ENCODE assay signal across 28 cellular contexts in genomic region chrX:115518113-115518512, GRCh38.
"Had no signal": no experiment of that assay in that cellular context is flagged by ENCODE, and none has a peak within 500 bp of the region (broad histone marks: within the 10 kb centered on the region; RNA-seq: fewer than 3 reads in every experiment).

No MANE protein-coding gene starts in this region.

- FAIRE-seq: HTR-8/SVneo, RCC 7860 had no signal

- H3K27me3 ChIP-seq: MG63, SJSA1 had no signal

- H3K4me2 ChIP-seq: SK-N-SH had no signal

- H3K4me3 ChIP-seq: MG63, SJSA1 had no signal

- ATAC-seq: T-cell had no signal

- H3K9me3 ChIP-seq: MG63, SJSA1, SK-N-SH had no signal

- DNase-seq: Karpas-422, KG1, MG63, NCI-H1092, NCI-H1105 treated with DMSO at 0.1 percent for 48 hours, NCI-H1417 treated with DMSO at 0.1 percent for 48 hours, NCI-H146, NCI-H1694 treated with DMSO at 0.1 percent for 48 hours, NCI-H1930, NCI-H2081, NCI-H2107, NCI-H2171, NCI-H226, NCI-H446, NCI-H510A, NCI-H524 treated with DMSO at 0.1 percent for 48 hours, NCI-H69, NCI-H774, Right ventricle myocardium superior, RPMI8226, SIG-M5, SK-N-SH, SW 1271, T-cell had no signal

- H3K4me1 ChIP-seq: SJSA1 had no signal

- H3K9ac ChIP-seq: SK-N-SH had no signal

- H3K36me3 ChIP-seq: MG63, SJSA1 had no signal

- H3K27ac ChIP-seq: HL-60, SJSA1 had no signal
